37 cellular contexts compared by ENCODE assay signal in genomic region chr5:25436452-25436851, GRCh38.
"Had no signal": no experiment of that assay in that cellular context is flagged by ENCODE, and none has a peak within 500 bp of the region (broad histone marks: within the 10 kb centered on the region; RNA-seq: fewer than 3 reads in every experiment).

No MANE protein-coding gene starts in this region.

- H3K9me3 Mint-ChIP-seq: activated CD4-positive, alpha-beta T cell treated with anti-CD3 and anti-CD28 coated beads, Interleukin-2, amount 10 ng/mL, durations not matched to agents 24 days and 14 days had no signal

- H3K4me3 Mint-ChIP-seq: activated CD4-positive, alpha-beta memory T cell treated with anti-CD3 and anti-CD28 coated beads for 36 hours; activated CD4-positive, alpha-beta T cell treated with anti-CD3 and anti-CD28 coated beads for 36 hours; activated CD4-positive, alpha-beta T cell treated with anti-CD3 and anti-CD28 coated beads, Interleukin-2, amount 10 ng/mL, durations not matched to agents 24 days and 14 days; activated CD8-positive, alpha-beta memory T cell treated with anti-CD3 and anti-CD28 coated beads, Interleukin-2, amount 10 ng/mL, durations not matched to agents 7 days and 5 days; activated CD8-positive, alpha-beta T cell treated with anti-CD3 and anti-CD28 coated beads, Interleukin-2, amount 10 ng/mL, durations not matched to agents 7 days and 5 days; activated naive CD4-positive, alpha-beta T cell treated with anti-CD3 and anti-CD28 coated beads, Interleukin-2, amount 10 ng/mL, durations not matched to agents 7 days and 5 days; activated T-helper 1 cell treated with anti-CD3 and anti-CD28 coated beads, Interleukin-12 subunit alpha, Interleukin-12 subunit beta, Interleukin-2, Interleukin-4 antibody, amounts not matched to agents 30 ng/mL and 10 ng/mL and 1 ng/mL, durations not matched to agents 14 hours and 24 hours and 36 hours; central memory CD8-positive, alpha-beta T cell; dendritic cell treated with granulocyte-macrophage colony-stimulating factor and Interleukin-4, amounts not matched to agents 40 ng/mL and 50 ng/mL, for 4 days; endodermal cell; T-helper 17 cell; T-helper 2 cell treated with Interferon-gamma antibody and Interleukin-4, amounts not matched to agents 5 μg/mL and 100 μg/mL, for 36 hours had no signal

- H3K27me3 ChIP-seq: brain microvascular endothelial cell, dorsolateral prefrontal cortex, esophagus muscularis mucosa, foreskin keratinocyte, gastrocnemius medialis, heart left ventricle had no signal

- ATAC-seq: activated CD4-positive, alpha-beta T cell treated with anti-CD3 and anti-CD28 coated beads for 36 hours; activated CD8-positive, alpha-beta memory T cell treated with anti-CD3 and anti-CD28 coated beads, Interleukin-2, amount 10 ng/mL, durations not matched to agents 7 days and 5 days; activated CD8-positive, alpha-beta T cell treated with anti-CD3 and anti-CD28 coated beads, Interleukin-2, amount 10 ng/mL, durations not matched to agents 7 days and 5 days; activated naive CD4-positive, alpha-beta T cell treated with anti-CD3 and anti-CD28 coated beads, Interleukin-2, amount 50 U/mL, for 72 hours; foreskin keratinocyte; gastrocnemius medialis; heart left ventricle; T-helper 17 cell had no signal

- DNase-seq: activated CD4-positive, alpha-beta memory T cell treated with anti-CD3 and anti-CD28 coated beads for 36 hours; activated CD4-positive, alpha-beta T cell treated with anti-CD3 and anti-CD28 coated beads for 36 hours; activated CD4-positive, alpha-beta T cell treated with anti-CD3 and anti-CD28 coated beads, Interleukin-2, amount 10 ng/mL, durations not matched to agents 24 days and 14 days; activated CD4-positive, CD25-positive, alpha-beta regulatory T cell; activated CD4-positive, CD25-positive, alpha-beta regulatory T cell treated with anti-CD3 and anti-CD28 coated beads, Interleukin-2, amount 50 U/mL, for 72 hours; activated CD8-positive, alpha-beta memory T cell treated with anti-CD3 and anti-CD28 coated beads, Interleukin-2, amount 10 ng/mL, durations not matched to agents 7 days and 5 days; activated CD8-positive, alpha-beta memory T cell treated with anti-CD3 and anti-CD28 coated beads, Interleukin-2, amount 50 U/mL, for 4 hours; activated CD8-positive, alpha-beta T cell treated with anti-CD3 and anti-CD28 coated beads, Interleukin-2, amount 10 ng/mL, durations not matched to agents 7 days and 5 days; activated effector memory CD4-positive, alpha-beta T cell treated with anti-CD3 and anti-CD28 coated beads, Interleukin-2, amount 50 U/mL, for 16 hours; activated naive CD4-positive, alpha-beta T cell treated with anti-CD3 and anti-CD28 coated beads, Interleukin-2, amount 10 ng/mL, durations not matched to agents 7 days and 5 days; activated T-cell treated with anti-CD3 and anti-CD28 coated beads, Interleukin-2, amount 50 U/mL, for 1 hour; activated T-cell treated with anti-CD3 and anti-CD28 coated beads, Interleukin-2, amount 50 U/mL, for 48 hours; amniotic stem cell; anterior cingulate cortex; brain microvascular endothelial cell; dorsolateral prefrontal cortex; effector memory CD4-positive, alpha-beta T cell; endodermal cell; erythroblast; foreskin keratinocyte; gastrocnemius medialis; glutamatergic neuron; heart left ventricle; T-helper 1 cell; T-helper 17 cell; T1000; WERI-Rb-1 had no signal

- H3K4me3 ChIP-seq: coronary artery, dorsolateral prefrontal cortex, esophagus muscularis mucosa, gastrocnemius medialis, heart left ventricle had no signal

- H3K4me1 ChIP-seq: esophagus muscularis mucosa, foreskin keratinocyte, gastrocnemius medialis, heart left ventricle had no signal

- H3K4me1 Mint-ChIP-seq: activated CD4-positive, alpha-beta T cell treated with anti-CD3 and anti-CD28 coated beads for 36 hours; activated CD4-positive, alpha-beta T cell treated with anti-CD3 and anti-CD28 coated beads, Interleukin-2, amount 10 ng/mL, durations not matched to agents 24 days and 14 days; activated CD8-positive, alpha-beta memory T cell treated with anti-CD3 and anti-CD28 coated beads, Interleukin-2, amount 10 ng/mL, durations not matched to agents 7 days and 5 days; activated naive CD4-positive, alpha-beta T cell treated with anti-CD3 and anti-CD28 coated beads, Interleukin-2, amount 10 ng/mL, durations not matched to agents 7 days and 5 days; central memory CD8-positive, alpha-beta T cell; T-helper 17 cell had no signal

- H3K27ac Mint-ChIP-seq: activated CD4-positive, alpha-beta memory T cell treated with anti-CD3 and anti-CD28 coated beads for 36 hours; activated CD4-positive, alpha-beta T cell treated with anti-CD3 and anti-CD28 coated beads for 36 hours; activated CD4-positive, alpha-beta T cell treated with anti-CD3 and anti-CD28 coated beads, Interleukin-2, amount 10 ng/mL, durations not matched to agents 24 days and 14 days; activated CD8-positive, alpha-beta memory T cell treated with anti-CD3 and anti-CD28 coated beads, Interleukin-2, amount 10 ng/mL, durations not matched to agents 7 days and 5 days; activated CD8-positive, alpha-beta T cell treated with anti-CD3 and anti-CD28 coated beads, Interleukin-2, amount 10 ng/mL, durations not matched to agents 7 days and 5 days; activated naive CD4-positive, alpha-beta T cell treated with anti-CD3 and anti-CD28 coated beads, Interleukin-2, amount 10 ng/mL, durations not matched to agents 7 days and 5 days; activated naive CD4-positive, alpha-beta T cell treated with anti-CD3 and anti-CD28 coated beads, Interleukin-2, amount 50 U/mL, for 72 hours; activated T-helper 1 cell treated with anti-CD3 and anti-CD28 coated beads, Interleukin-12 subunit alpha, Interleukin-12 subunit beta, Interleukin-2, Interleukin-4 antibody, amounts not matched to agents 30 ng/mL and 10 ng/mL and 1 ng/mL, durations not matched to agents 14 hours and 24 hours and 36 hours; activated T-helper 2 cell treated with anti-CD3 and anti-CD28 coated beads, Interferon-gamma antibody, Interleukin-2, Interleukin-4, amounts not matched to agents 10 μg/mL and 5 μg/mL and 100 μg/mL, durations not matched to agents 14 hours and 24 hours and 36 hours; dendritic cell treated with granulocyte-macrophage colony-stimulating factor and Interleukin-4, amounts not matched to agents 40 ng/mL and 50 ng/mL, for 4 days; endodermal cell; T-helper 17 cell; T-helper 2 cell treated with Interferon-gamma antibody and Interleukin-4, amounts not matched to agents 5 μg/mL and 100 μg/mL, for 36 hours had no signal

- H3K27ac ChIP-seq: brain microvascular endothelial cell, coronary artery, dorsolateral prefrontal cortex, esophagus muscularis mucosa, foreskin keratinocyte, gastrocnemius medialis, heart left ventricle, WERI-Rb-1 had no signal

- H3K27me3 Mint-ChIP-seq: activated CD4-positive, alpha-beta memory T cell treated with anti-CD3 and anti-CD28 coated beads for 36 hours; activated CD4-positive, alpha-beta T cell treated with anti-CD3 and anti-CD28 coated beads for 36 hours; activated CD4-positive, alpha-beta T cell treated with anti-CD3 and anti-CD28 coated beads, Interleukin-2, amount 10 ng/mL, durations not matched to agents 24 days and 14 days; activated CD8-positive, alpha-beta memory T cell treated with anti-CD3 and anti-CD28 coated beads, Interleukin-2, amount 10 ng/mL, durations not matched to agents 7 days and 5 days; activated naive CD4-positive, alpha-beta T cell treated with anti-CD3 and anti-CD28 coated beads, Interleukin-2, amount 10 ng/mL, durations not matched to agents 7 days and 5 days; central memory CD8-positive, alpha-beta T cell; dendritic cell treated with granulocyte-macrophage colony-stimulating factor and Interleukin-4, amounts not matched to agents 40 ng/mL and 50 ng/mL, for 4 days; T-helper 17 cell had no signal

- FAIRE-seq: astrocyte, bronchial epithelial cell had no signal

- H3K36me3 Mint-ChIP-seq: activated CD4-positive, alpha-beta memory T cell treated with anti-CD3 and anti-CD28 coated beads for 36 hours; activated CD8-positive, alpha-beta memory T cell treated with anti-CD3 and anti-CD28 coated beads, Interleukin-2, amount 10 ng/mL, durations not matched to agents 7 days and 5 days; activated naive CD4-positive, alpha-beta T cell treated with anti-CD3 and anti-CD28 coated beads, Interleukin-2, amount 10 ng/mL, durations not matched to agents 7 days and 5 days; activated naive CD4-positive, alpha-beta T cell treated with anti-CD3 and anti-CD28 coated beads, Interleukin-2, amount 50 U/mL, for 72 hours had no signal

- H3K9me3 ChIP-seq: esophagus muscularis mucosa, gastrocnemius medialis had no signal

- H3K36me3 ChIP-seq: brain microvascular endothelial cell, esophagus muscularis mucosa, gastrocnemius medialis, heart left ventricle, WERI-Rb-1 had no signal
